Comparison of ENCODE assay signal across 15 cellular contexts in the genomic region with DNA sequence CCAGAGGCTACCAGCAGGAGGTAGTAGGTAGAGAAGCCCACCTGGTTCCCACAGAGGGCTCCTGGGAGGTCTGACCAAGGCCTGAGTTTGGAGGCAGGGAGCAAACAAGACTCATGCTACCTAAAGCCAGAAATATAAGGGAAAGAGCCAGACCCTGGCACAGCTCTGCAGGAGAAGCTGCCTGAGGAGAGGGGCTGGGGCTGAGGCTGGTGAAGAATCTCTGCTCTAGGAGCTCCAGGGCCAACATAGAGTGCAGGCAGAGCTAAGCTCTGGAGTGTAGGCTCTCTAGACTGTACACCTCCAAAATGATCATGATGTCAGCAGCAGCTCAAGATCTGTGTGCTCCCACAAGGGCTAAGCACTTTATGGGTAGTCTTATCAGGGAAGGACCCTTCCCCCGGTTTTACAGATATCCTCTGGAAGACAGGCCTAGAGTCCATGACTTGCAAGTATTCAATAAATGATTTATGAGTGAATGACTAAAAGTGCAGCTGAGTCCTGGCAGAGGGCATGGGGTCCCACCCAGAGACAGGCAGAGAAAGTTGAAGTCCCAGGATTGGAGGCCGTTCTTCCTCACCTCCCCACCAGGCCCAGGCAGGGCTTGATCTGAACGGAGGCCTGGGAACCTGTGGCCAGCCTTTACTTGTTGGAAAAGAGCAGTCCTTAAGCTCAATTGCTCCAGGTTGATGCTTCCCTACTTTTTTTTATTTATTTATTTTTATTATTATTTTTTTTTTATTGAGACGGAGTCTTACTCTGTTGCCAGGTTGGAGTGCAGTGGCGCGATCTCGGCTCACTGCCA.
A peak's percentile ranks its signal among the peaks of the same experiment; 100 is the strongest.
DNase-seq lines count a peak whose midpoint lies in the region; ATAC-seq and TF ChIP-seq lines count a peak whose summit lies in the region.
"Had no signal": no experiment of that assay in that cellular context is flagged by ENCODE, and none has a peak within 500 bp of the region (broad histone marks: within the 10 kb centered on the region; RNA-seq: fewer than 3 reads in every experiment).

No MANE protein-coding gene starts in this region.

- DNase-seq in DMS 273 (lab: John Stamatoyannopoulos, UW; ENCODE audit: unreplicated experiment) = peak; percentile 59
- DNase-seq in DMS 273 treated with DMSO at 0.1 percent for 48 hours (lab: John Stamatoyannopoulos, UW) = no peak
- DNase-seq in CD8-positive, alpha-beta memory T cell = no peak
- no peak for DNase-seq in activated CD8-positive, alpha-beta T cell treated with anti-CD3 and anti-CD28 coated beads for 36 hours
- DNase-seq in naive thymus-derived CD4-positive, alpha-beta T cell = no peak
- no peak for DNase-seq in NCI-H345 treated with DMSO at 0.1 percent for 48 hours (lab: John Stamatoyannopoulos, UW; ENCODE audit: unreplicated experiment)
- no peak for DNase-seq in NCI-H146 treated with DMSO at 0.1 percent for 48 hours (lab: John Stamatoyannopoulos, UW; ENCODE audit: unreplicated experiment)
- DNase-seq: activated CD4-positive, alpha-beta T cell treated with anti-CD3 and anti-CD28 coated beads for 1 hour; activated effector memory CD4-positive, alpha-beta T cell treated with anti-CD3 and anti-CD28 coated beads, Interleukin-2, amount 50 U/mL, for 16 hours; NCI-H187 had no signal

- H3K36me3 Mint-ChIP-seq in CD8-positive, alpha-beta memory T cell = peaks cover 0 to 2% (median 0%) of the 10 kb centered on the region in 3 donors
- peaks cover 2% of the 10 kb centered on the region for H3K36me3 Mint-ChIP-seq in activated CD8-positive, alpha-beta T cell treated with anti-CD3 and anti-CD28 coated beads for 36 hours (ENCODE audit: low read depth)
- H3K36me3 Mint-ChIP-seq in naive thymus-derived CD4-positive, alpha-beta T cell = peaks cover 0 to 10% (median 0%) of the 10 kb centered on the region in 5 donors
- no peaks in the 10 kb centered on the region for H3K36me3 Mint-ChIP-seq in activated T-helper 17 cell treated with anti-CD3 and anti-CD28 coated beads, Interleukin-2, amount 50 U/mL, for 72 hours (ENCODE audit: low read depth)

- H3K36me3 ChIP-seq in CD8-positive, alpha-beta memory T cell (ENCODE audit: insufficient read depth, low read length) = no peaks in the 10 kb centered on the region
- no peaks in the 10 kb centered on the region for H3K36me3 ChIP-seq in naive thymus-derived CD4-positive, alpha-beta T cell (ENCODE audit: control insufficient read depth in 2 of 3, insufficient read depth in 3 of 3, low read length in 3 of 3)
- H3K36me3 ChIP-seq: breast epithelium, Peyer's patch, prostate gland had no signal

- no peak overlapping the region for H3K27ac ChIP-seq in CD8-positive, alpha-beta memory T cell (ENCODE audit: low read depth, low read length)
- H3K27ac ChIP-seq in naive thymus-derived CD4-positive, alpha-beta T cell (ENCODE audit: low read depth, low read length) = no peak overlapping the region
- H3K27ac ChIP-seq: 22Rv1, breast epithelium, prostate gland had no signal

- POLR2A ChIA-PET in CD8-positive, alpha-beta memory T cell (lab: Charles Lee) = no interaction called here
- POLR2A ChIA-PET in activated CD8-positive, alpha-beta T cell treated with anti-CD3 and anti-CD28 coated beads for 36 hours (lab: Charles Lee) = interaction anchor here (2.5 kb wide), 1 partner anchor 10 kb away, joined by 12 read pairs; no protein-coding TSS in a partner anchor
- POLR2A ChIA-PET in naive thymus-derived CD4-positive, alpha-beta T cell (lab: Charles Lee) = interaction anchor here (1.1 kb wide), 1 partner anchor 14 kb away, joined by 3 read pairs; no protein-coding TSS in a partner anchor

- peaks cover 37 to 67% (median 48%) of the 10 kb centered on the region in 3 donors for H3K4me1 Mint-ChIP-seq in CD8-positive, alpha-beta memory T cell
- H3K4me1 Mint-ChIP-seq in activated CD8-positive, alpha-beta T cell treated with anti-CD3 and anti-CD28 coated beads for 36 hours (ENCODE audit: low read depth) = peaks cover 40% of the 10 kb centered on the region
- H3K4me1 Mint-ChIP-seq in naive thymus-derived CD4-positive, alpha-beta T cell = peaks cover 23 to 74% (median 63%) of the 10 kb centered on the region in 7 donors
- peaks cover 22% of the 10 kb centered on the region for H3K4me1 Mint-ChIP-seq in activated T-helper 17 cell treated with anti-CD3 and anti-CD28 coated beads, Interleukin-2, amount 50 U/mL, for 72 hours

- no peaks in the 10 kb centered on the region for H3K9me3 Mint-ChIP-seq in CD8-positive, alpha-beta memory T cell
- H3K9me3 Mint-ChIP-seq in activated CD8-positive, alpha-beta T cell treated with anti-CD3 and anti-CD28 coated beads for 36 hours = no peaks in the 10 kb centered on the region
- peaks cover 0 to 5% (median 0%) of the 10 kb centered on the region in 11 donors for H3K9me3 Mint-ChIP-seq in naive thymus-derived CD4-positive, alpha-beta T cell
- H3K9me3 Mint-ChIP-seq in activated T-helper 17 cell treated with anti-CD3 and anti-CD28 coated beads, Interleukin-2, amount 50 U/mL, for 72 hours = no peaks in the 10 kb centered on the region

- CTCF ChIA-PET in CD8-positive, alpha-beta memory T cell (lab: Charles Lee) = interaction anchor here (1.4 to 1.6 kb wide), 2 partner anchors 9 to 33 kb away, joined by 4 to 5 read pairs; no protein-coding TSS in a partner anchor
- CTCF ChIA-PET in activated CD8-positive, alpha-beta T cell treated with anti-CD3 and anti-CD28 coated beads for 36 hours (lab: Charles Lee) = interaction anchor here (1.1 to 6.2 kb wide), 5 partner anchors 33 to 394 kb away, joined by 3 to 37 read pairs (median 4); no protein-coding TSS in a partner anchor
- CTCF ChIA-PET in naive thymus-derived CD4-positive, alpha-beta T cell (lab: Charles Lee) = no interaction called here

- no peak for TF ChIP-seq CTCF in activated CD8-positive, alpha-beta T cell treated with anti-CD3 and anti-CD28 coated beads for 36 hours (IDR thresholded peaks at IDR 0.05)

- peak overlapping the region; percentile 5 to 80 (median 44) for H3K27ac Mint-ChIP-seq in CD8-positive, alpha-beta memory T cell
- H3K27ac Mint-ChIP-seq in activated CD8-positive, alpha-beta T cell treated with anti-CD3 and anti-CD28 coated beads for 36 hours = peak overlapping the region; percentile 51
- peak overlapping the region in 5 of 9 donors; percentile 8 to 82 (median 54) for H3K27ac Mint-ChIP-seq in naive thymus-derived CD4-positive, alpha-beta T cell
- no peak overlapping the region for H3K27ac Mint-ChIP-seq in activated T-helper 17 cell treated with anti-CD3 and anti-CD28 coated beads, Interleukin-2, amount 50 U/mL, for 72 hours

- no peaks in the 10 kb centered on the region for H3K9me3 ChIP-seq in CD8-positive, alpha-beta memory T cell (ENCODE audit: low read length)
- no peaks in the 10 kb centered on the region for H3K9me3 ChIP-seq in naive thymus-derived CD4-positive, alpha-beta T cell (ENCODE audit: control insufficient read depth in 2 of 3, low read length in 3 of 3)
- H3K9me3 ChIP-seq: breast epithelium, Peyer's patch, prostate gland had no signal

- peak overlapping the region; percentile 51 to 88 (median 71) for H3K4me3 Mint-ChIP-seq in CD8-positive, alpha-beta memory T cell
- H3K4me3 Mint-ChIP-seq in activated CD8-positive, alpha-beta T cell treated with anti-CD3 and anti-CD28 coated beads for 36 hours = peak overlapping the region; percentile 14
- H3K4me3 Mint-ChIP-seq in naive thymus-derived CD4-positive, alpha-beta T cell = peak overlapping the region; percentile 43 to 86 (median 58)
- H3K4me3 Mint-ChIP-seq in activated T-helper 17 cell treated with anti-CD3 and anti-CD28 coated beads, Interleukin-2, amount 50 U/mL, for 72 hours = no peak overlapping the region

- H3K27me3 ChIP-seq in CD8-positive, alpha-beta memory T cell (ENCODE audit: insufficient read depth, low read length, poor library complexity, severe bottlenecking) = no peaks in the 10 kb centered on the region
- no peaks in the 10 kb centered on the region for H3K27me3 ChIP-seq in naive thymus-derived CD4-positive, alpha-beta T cell (ENCODE audit: control insufficient read depth in 2 of 2, insufficient read depth in 2 of 2, low read length in 2 of 2)
- H3K27me3 ChIP-seq: breast epithelium had no signal

- no peak overlapping the region for H3K4me3 ChIP-seq in CD8-positive, alpha-beta memory T cell (ENCODE audit: low read length)
- H3K4me3 ChIP-seq in naive thymus-derived CD4-positive, alpha-beta T cell (ENCODE audit: low read length) = no peak overlapping the region

- no peak for ATAC-seq in activated CD8-positive, alpha-beta T cell treated with anti-CD3 and anti-CD28 coated beads for 36 hours
- no peak for ATAC-seq in naive thymus-derived CD4-positive, alpha-beta T cell
- no peak for ATAC-seq in activated T-helper 17 cell treated with anti-CD3 and anti-CD28 coated beads, Interleukin-2, amount 50 U/mL, for 72 hours (replicated peaks)

- no peaks in the 10 kb centered on the region for H3K27me3 Mint-ChIP-seq in CD8-positive, alpha-beta memory T cell
- peaks cover 4% of the 10 kb centered on the region for H3K27me3 Mint-ChIP-seq in activated CD8-positive, alpha-beta T cell treated with anti-CD3 and anti-CD28 coated beads for 36 hours
- peaks cover 0 to 22% (median 0%) of the 10 kb centered on the region in 5 donors for H3K27me3 Mint-ChIP-seq in naive thymus-derived CD4-positive, alpha-beta T cell
- peaks cover 5% of the 10 kb centered on the region for H3K27me3 Mint-ChIP-seq in activated T-helper 17 cell treated with anti-CD3 and anti-CD28 coated beads, Interleukin-2, amount 50 U/mL, for 72 hours

- intact Hi-C loops in activated CD8-positive, alpha-beta T cell treated with anti-CD3 and anti-CD28 coated beads for 36 hours (cut with micrococcal nuclease) = no loop called here
- intact Hi-C loops in naive thymus-derived CD4-positive, alpha-beta T cell (cut with micrococcal nuclease) = no loop called here

- peaks cover 39% of the 10 kb centered on the region for H3K4me1 ChIP-seq in CD8-positive, alpha-beta memory T cell (ENCODE audit: insufficient read depth, low read length)
- peaks cover 0 to 28% of the 10 kb centered on the region in 2 donors for H3K4me1 ChIP-seq in naive thymus-derived CD4-positive, alpha-beta T cell (ENCODE audit: control insufficient read depth in 2 of 2, insufficient read depth in 2 of 2, low read length in 2 of 2)
